2 cellular contexts compared by ENCODE assay signal in the genomic region with DNA sequence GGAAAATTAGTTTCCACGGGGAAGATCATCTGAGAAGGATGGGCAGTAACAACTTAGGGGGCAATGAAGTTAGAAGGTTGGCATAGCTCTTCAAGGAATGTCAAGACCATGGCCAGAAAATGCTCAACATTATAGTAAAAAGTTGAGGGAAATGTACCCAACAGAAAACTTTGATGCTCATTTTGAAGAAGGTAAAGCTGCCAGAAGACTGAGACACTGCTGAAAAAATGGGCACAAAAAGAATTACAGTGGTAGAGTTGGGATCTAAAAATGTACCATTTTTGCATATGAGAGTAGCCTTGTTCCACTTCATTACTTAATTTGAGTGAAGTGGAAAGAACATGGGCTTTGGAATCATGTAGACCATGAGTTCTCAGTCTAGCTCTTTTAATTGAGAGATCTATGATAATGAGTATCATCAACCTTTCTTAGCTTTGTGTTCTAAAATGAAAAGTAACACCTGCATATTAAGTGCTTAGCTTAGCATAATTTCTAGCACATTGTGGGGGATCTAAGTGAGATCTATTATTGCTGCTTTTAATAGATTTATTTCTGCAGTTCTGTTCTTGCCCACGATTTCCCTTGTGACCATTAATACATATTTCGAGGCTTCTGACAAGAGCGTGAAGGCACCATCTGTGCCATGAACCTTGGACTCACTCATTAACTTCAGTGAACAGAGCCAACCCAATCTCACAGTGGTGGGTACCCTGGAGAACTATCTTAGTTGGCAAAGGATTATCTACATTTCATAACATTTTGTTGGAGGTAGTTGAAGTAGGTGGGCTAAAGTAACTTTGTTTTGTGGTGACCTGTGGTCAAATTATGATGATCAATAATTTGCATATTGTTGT.
TF ChIP-seq lines count a peak whose summit lies in the region.

No MANE protein-coding gene starts in this region.

TF ChIP-seq in HepG2, 621 proteins besides CTCF, POLR2A, EP300 and RAD21:
- peak; percentile 88 for TF ChIP-seq MAFF (IDR thresholded peaks at IDR 0.05; ENCODE audit: low read depth, low read length)
- TF ChIP-seq MAFK (conservative IDR thresholded peaks at IDR 0.05 in 1 of 2, IDR thresholded peaks at IDR 0.05 in 1 of 2; ENCODE audit: low read length in 2 of 2) = peak; percentile 84 to 94
- TF ChIP-seq ZNF644 (CRISPR knock-in tag; IDR thresholded peaks at IDR 0.05; ENCODE audit: low read depth) = peak; percentile 62; the same call in 1 of the 2 replicates
- TF ChIP-seq CCDC6 (CRISPR knock-in tag; IDR thresholded peaks at IDR 0.05) = no peak
- TF ChIP-seq HNF4A (CRISPR knock-in tag; IDR thresholded peaks at IDR 0.05) = peak; percentile 45; the same call in 1 of the 2 replicates

TF ChIP-seq in K562, 482 proteins besides CTCF, POLR2A, EP300 and RAD21:
- TF ChIP-seq C11orf30 (IDR thresholded peaks at IDR 0.05; ENCODE audit: low read depth) (0 out of 2 replicates have a peak, but pooled peaks have one; percentile 5), MAFK (IDR thresholded peaks at IDR 0.05; ENCODE audit: low read length) (peak; percentile 30; the same call in 1 of the 2 replicates), ARID2 (IDR thresholded peaks at IDR 0.05) (no peak), ZNF316 (IDR thresholded peaks at IDR 0.05) (peak; percentile 42)
- TF ChIP-seq, protein P1, sequence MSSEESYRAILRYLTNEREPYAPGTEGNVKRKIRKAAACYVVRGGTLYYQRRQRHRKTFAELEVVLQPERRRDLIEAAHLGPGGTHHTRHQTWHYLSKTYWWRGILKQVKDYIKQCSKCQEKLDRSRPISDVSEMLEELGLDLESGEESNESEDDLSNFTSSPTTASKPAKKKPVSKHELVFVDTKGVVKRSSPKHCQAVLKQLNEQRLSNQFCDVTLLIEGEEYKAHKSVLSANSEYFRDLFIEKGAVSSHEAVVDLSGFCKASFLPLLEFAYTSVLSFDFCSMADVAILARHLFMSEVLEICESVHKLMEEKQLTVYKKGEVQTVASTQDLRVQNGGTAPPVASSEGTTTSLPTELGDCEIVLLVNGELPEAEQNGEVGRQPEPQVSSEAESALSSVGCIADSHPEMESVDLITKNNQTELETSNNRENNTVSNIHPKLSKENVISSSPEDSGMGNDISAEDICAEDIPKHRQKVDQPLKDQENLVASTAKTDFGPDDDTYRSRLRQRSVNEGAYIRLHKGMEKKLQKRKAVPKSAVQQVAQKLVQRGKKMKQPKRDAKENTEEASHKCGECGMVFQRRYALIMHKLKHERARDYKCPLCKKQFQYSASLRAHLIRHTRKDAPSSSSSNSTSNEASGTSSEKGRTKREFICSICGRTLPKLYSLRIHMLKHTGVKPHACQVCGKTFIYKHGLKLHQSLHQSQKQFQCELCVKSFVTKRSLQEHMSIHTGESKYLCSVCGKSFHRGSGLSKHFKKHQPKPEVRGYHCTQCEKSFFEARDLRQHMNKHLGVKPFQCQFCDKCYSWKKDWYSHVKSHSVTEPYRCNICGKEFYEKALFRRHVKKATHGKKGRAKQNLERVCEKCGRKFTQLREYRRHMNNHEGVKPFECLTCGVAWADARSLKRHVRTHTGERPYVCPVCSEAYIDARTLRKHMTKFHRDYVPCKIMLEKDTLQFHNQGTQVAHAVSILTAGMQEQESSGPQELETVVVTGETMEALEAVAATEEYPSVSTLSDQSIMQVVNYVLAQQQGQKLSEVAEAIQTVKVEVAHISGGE (CRISPR knock-in tag; IDR thresholded peaks at IDR 0.05) = peak in 1 of 3 experiments; percentile 75; a peak in 2 of 6 replicates
- TF ChIP-seq, protein P2, sequence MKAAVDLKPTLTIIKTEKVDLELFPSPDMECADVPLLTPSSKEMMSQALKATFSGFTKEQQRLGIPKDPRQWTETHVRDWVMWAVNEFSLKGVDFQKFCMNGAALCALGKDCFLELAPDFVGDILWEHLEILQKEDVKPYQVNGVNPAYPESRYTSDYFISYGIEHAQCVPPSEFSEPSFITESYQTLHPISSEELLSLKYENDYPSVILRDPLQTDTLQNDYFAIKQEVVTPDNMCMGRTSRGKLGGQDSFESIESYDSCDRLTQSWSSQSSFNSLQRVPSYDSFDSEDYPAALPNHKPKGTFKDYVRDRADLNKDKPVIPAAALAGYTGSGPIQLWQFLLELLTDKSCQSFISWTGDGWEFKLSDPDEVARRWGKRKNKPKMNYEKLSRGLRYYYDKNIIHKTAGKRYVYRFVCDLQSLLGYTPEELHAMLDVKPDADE (conservative IDR thresholded peaks at IDR 0.05; ENCODE audit: control insufficient read depth, low read depth, low read length) = no peak
